ENCODE assay signal across 8 cellular contexts in genomic region chr19:11380653-11381534, GRCh38. TPM values are rescaled to one million over a fixed set of nuclear protein-coding genes. Genes with fewer than 3 reads are reported as not detected.
DNase-seq lines count a peak whose midpoint lies in the region; ATAC-seq and TF ChIP-seq lines count a peak whose summit lies in the region.

No MANE protein-coding gene starts in this region.

- WGBS in right cardiac atrium, result 2% methylated on average over 54 of the region's 54 CpGs

- H3K4me1 Mint-ChIP-seq in T-helper 1 cell treated with Interleukin-12 subunit alpha and Interleukin-12 subunit beta and Interleukin-4 antibody, amounts not matched to agents 30 μg/mL and 1 μg/mL, for 36 hours (ENCODE audit: low read depth), result peaks cover 33% of the 10 kb centered on the region

- peak in 1 of 2 donors; percentile 70 for TF ChIP-seq POLR2A in vagina (IDR thresholded peaks at IDR 0.05)

- H3K27me3 ChIP-seq in right cardiac atrium (ENCODE audit: control insufficient read depth, insufficient read depth) (no peaks in the 10 kb centered on the region), vagina (no peaks in the 10 kb centered on the region)

- DNase-seq in GM12865 (ENCODE audit: low read depth) (peak; percentile 99), NCI-H1092 (lab: John Stamatoyannopoulos, UW) (peak; percentile 97), right cardiac atrium (peak; percentile 93 to 97 (median 96)), putamen (ENCODE audit: low spot score) (peak; percentile 95), vagina (ENCODE audit: extremely low spot score in 2 of 2) (peak in 1 of 2 donors; percentile 97)

- intact Hi-C loops in right cardiac atrium (cut with DNase I), result loop anchor here in 2 of 4 donors (10.0 kb wide), 2 partner anchors 54 to 64 kb away; partner anchors contain the start of genes ODAD3 (in 1 of the 2) and PRKCSH (in 1 of the 2)
- intact Hi-C loops in vagina (cut with DNase I), result loop anchor here (2.0 to 5.0 kb wide), 2 partner anchors 41 to 86 kb away; no protein-coding TSS in a partner anchor

- H3K36me3 ChIP-seq in vagina, result no peaks in the 10 kb centered on the region

- H3K4me3 Mint-ChIP-seq in T-helper 1 cell treated with Interleukin-12 subunit alpha and Interleukin-12 subunit beta and Interleukin-4 antibody, amounts not matched to agents 30 μg/mL and 1 μg/mL, for 36 hours, result peak overlapping the region; percentile 96

- TF ChIP-seq CTCF in GM12865 (IDR thresholded peaks at IDR 0.05; ENCODE audit: insufficient read depth, low read depth, low read length, missing control alignments), result peak; percentile 82
- peak; percentile 61 to 82 (median 77) for TF ChIP-seq CTCF in vagina (IDR thresholded peaks at IDR 0.05)

- peaks cover 12% of the 10 kb centered on the region for H3K36me3 Mint-ChIP-seq in T-helper 1 cell treated with Interleukin-12 subunit alpha and Interleukin-12 subunit beta and Interleukin-4 antibody, amounts not matched to agents 30 μg/mL and 1 μg/mL, for 36 hours (ENCODE audit: low read depth)

- H3K9me3 ChIP-seq in right cardiac atrium (ENCODE audit: control insufficient read depth, low read length) (no peaks in the 10 kb centered on the region), vagina (no peaks in the 10 kb centered on the region)

- H3K4me1 ChIP-seq in right cardiac atrium (ENCODE audit: control insufficient read depth, insufficient read depth, low read length), result peaks cover 8% of the 10 kb centered on the region
- peaks cover 74% of the 10 kb centered on the region for H3K4me1 ChIP-seq in vagina

- ATAC-seq in HG02610 (IDR thresholded peaks at IDR 0.05; ENCODE audit: unreplicated experiment) (peak; percentile 76), right cardiac atrium (peak; percentile 88 to 90)

- H3K9me3 Mint-ChIP-seq in T-helper 1 cell treated with Interleukin-12 subunit alpha and Interleukin-12 subunit beta and Interleukin-4 antibody, amounts not matched to agents 30 μg/mL and 1 μg/mL, for 36 hours, result peaks cover 3% of the 10 kb centered on the region

- peak overlapping the region; percentile 100 for H3K27ac Mint-ChIP-seq in T-helper 1 cell treated with Interleukin-12 subunit alpha and Interleukin-12 subunit beta and Interleukin-4 antibody, amounts not matched to agents 30 μg/mL and 1 μg/mL, for 36 hours

- peaks cover 26% of the 10 kb centered on the region for H3K27me3 Mint-ChIP-seq in T-helper 1 cell treated with Interleukin-12 subunit alpha and Interleukin-12 subunit beta and Interleukin-4 antibody, amounts not matched to agents 30 μg/mL and 1 μg/mL, for 36 hours (ENCODE audit: low read depth)

- H3K4me3 ChIP-seq in GM12865 (ENCODE audit: low read depth, low read length) (peak overlapping the region; percentile 79), right cardiac atrium (ENCODE audit: low read length) (peak overlapping the region; percentile 47), vagina (peak overlapping the region; percentile 51 to 69)

- H3K27ac ChIP-seq in angular gyrus (ENCODE audit: low read depth, low read length) (peak overlapping the region; percentile 96), right cardiac atrium (ENCODE audit: low read length) (peak overlapping the region; percentile 46), vagina (peak overlapping the region; percentile 94)

RNA-seq across cellular contexts. Expression of gene EPOR, which starts 3.2 kb away (rescaled TPM):
- total RNA-seq in right cardiac atrium, result 10 to 100 TPM in 3 of 4 donors, 1 to 10 TPM in 1; 8.5 to 12.6 (median 11.5) TPM
- 10.3 TPM for polyA plus RNA-seq in right cardiac atrium
- total RNA-seq in vagina, result 14.5 TPM

RNA-seq across cellular contexts. Expression of gene SWSAP1, which starts 6.4 kb away (rescaled TPM):
- total RNA-seq in right cardiac atrium (1 to 10 TPM; 1.0 to 1.9 (median 1.3) TPM), vagina (1.5 TPM)
- polyA plus RNA-seq in right cardiac atrium, result 1.9 TPM

RNA-seq across cellular contexts. Expression of gene PLPPR2, which starts 25.7 kb away (rescaled TPM):
- 10 to 100 TPM; 23.2 to 32.1 (median 26.3) TPM for total RNA-seq in right cardiac atrium
- polyA plus RNA-seq in right cardiac atrium, result 19.7 TPM
- 16.5 TPM for total RNA-seq in vagina

RNA-seq across cellular contexts. Expression of gene CCDC159, which starts 34.6 kb away (rescaled TPM):
- 10 to 100 TPM; 16.7 to 26.5 (median 24.9) TPM for total RNA-seq in right cardiac atrium
- polyA plus RNA-seq in right cardiac atrium, result 34.2 TPM
- 24.1 TPM for total RNA-seq in vagina

RNA-seq across cellular contexts. Expression of gene TMEM205, which starts 34.8 kb away (rescaled TPM):
- total RNA-seq in right cardiac atrium, result 100 to 1,000 TPM in 2 of 4 donors, 10 to 100 TPM in 2; 92.9 to 105 (median 98.1) TPM
- polyA plus RNA-seq in right cardiac atrium, result 149 TPM
- 173 TPM for total RNA-seq in vagina

Comparison
In these comparisons a context has a peak if more than half of its experiments do, and no peak if none do; other contexts are left out.
1. H3K27ac ChIP-seq: peak in every context shown above with its lines; median percentile 96 in angular gyrus; 94 in vagina; 46 in right cardiac atrium.